Comparison of ENCODE assay signal across 27 cellular contexts in genomic region chr12:49228653-49229052, GRCh38.
"Had no signal": no experiment of that assay in that cellular context is flagged by ENCODE, and none has a peak within 500 bp of the region (broad histone marks: within the 10 kb centered on the region; RNA-seq: fewer than 3 reads in every experiment).

No MANE protein-coding gene starts in this region.

- H3K36me3 Mint-ChIP-seq: activated naive CD4-positive, alpha-beta T cell treated with anti-CD3 and anti-CD28 coated beads, Interleukin-2, amount 50 U/mL, for 24 hours; immature natural killer cell; naive thymus-derived CD8-positive, alpha-beta T cell had no signal

- H3K9me3 Mint-ChIP-seq: activated naive CD4-positive, alpha-beta T cell treated with anti-CD3 and anti-CD28 coated beads, Interleukin-2, amount 50 U/mL, for 24 hours; activated T-helper 1 cell treated with anti-CD3 and anti-CD28 coated beads, Interleukin-12 subunit alpha, Interleukin-12 subunit beta, Interleukin-2, Interleukin-4 antibody, amounts not matched to agents 30 ng/mL and 10 ng/mL and 1 ng/mL, durations not matched to agents 14 hours and 24 hours and 36 hours; immature natural killer cell; naive thymus-derived CD8-positive, alpha-beta T cell had no signal

- H3K27ac Mint-ChIP-seq: activated CD8-positive, alpha-beta T cell treated with anti-CD3 and anti-CD28 coated beads, Interleukin-2, amount 10 ng/mL, durations not matched to agents 7 days and 5 days; activated naive CD4-positive, alpha-beta T cell treated with anti-CD3 and anti-CD28 coated beads, Interleukin-2, amount 50 U/mL, for 24 hours; activated T-helper 1 cell treated with anti-CD3 and anti-CD28 coated beads, Interleukin-12 subunit alpha, Interleukin-12 subunit beta, Interleukin-2, Interleukin-4 antibody, amounts not matched to agents 30 ng/mL and 10 ng/mL and 1 ng/mL, durations not matched to agents 14 hours and 24 hours and 36 hours; immature natural killer cell had no signal

- H3K4me3 Mint-ChIP-seq: activated CD8-positive, alpha-beta T cell treated with anti-CD3 and anti-CD28 coated beads, Interleukin-2, amount 10 ng/mL, durations not matched to agents 7 days and 5 days; activated naive CD4-positive, alpha-beta T cell treated with anti-CD3 and anti-CD28 coated beads, Interleukin-2, amount 50 U/mL, for 24 hours; activated T-helper 1 cell treated with anti-CD3 and anti-CD28 coated beads, Interleukin-12 subunit alpha, Interleukin-12 subunit beta, Interleukin-2, Interleukin-4 antibody, amounts not matched to agents 30 ng/mL and 10 ng/mL and 1 ng/mL, durations not matched to agents 14 hours and 24 hours and 36 hours; immature natural killer cell; naive thymus-derived CD8-positive, alpha-beta T cell had no signal

- H3K4me3 ChIP-seq: body of pancreas, hepatocyte, lower lobe of right lung, ovary, psoas muscle, thyroid gland, upper lobe of right lung had no signal

- H3K4me1 ChIP-seq: psoas muscle had no signal

- H3K27me3 Mint-ChIP-seq: activated naive CD4-positive, alpha-beta T cell treated with anti-CD3 and anti-CD28 coated beads, Interleukin-2, amount 50 U/mL, for 24 hours; naive thymus-derived CD8-positive, alpha-beta T cell had no signal

- H3K36me3 ChIP-seq: lower lobe of right lung, neutrophil, ovary, thyroid gland, upper lobe of right lung, WERI-Rb-1 had no signal

- H3K27me3 ChIP-seq: body of pancreas, hepatocyte, neutrophil, ovary, thyroid gland, upper lobe of right lung had no signal

- DNase-seq: activated CD4-positive, alpha-beta T cell treated with anti-CD3 and anti-CD28 coated beads, Interleukin-2, amount 50 U/mL, for 1 hour; activated CD4-positive, CD25-positive, alpha-beta regulatory T cell treated with anti-CD3 and anti-CD28 coated beads, Interleukin-2, amount 50 U/mL, for 72 hours; activated CD8-positive, alpha-beta T cell treated with anti-CD3 and anti-CD28 coated beads, Interleukin-2, amount 10 ng/mL, durations not matched to agents 7 days and 5 days; activated gamma-delta T cell treated with Interleukin-2 at 50 U/mL for 16 hours; anterior cingulate cortex; body of pancreas; dermis blood vessel endothelial cell; effector memory CD4-positive, alpha-beta T cell; foreskin melanocyte; immature natural killer cell; lower lobe of right lung; naive thymus-derived CD8-positive, alpha-beta T cell; ovary; psoas muscle; right cardiac atrium; stimulated activated CD4-positive, alpha-beta T cell treated with anti-CD3 and anti-CD28 coated beads, Interleukin-12 subunit alpha, Interleukin-12 subunit beta, amount 100 ng/mL, for 4 hours; stimulated activated CD4-positive, alpha-beta T cell treated with anti-CD3 and anti-CD28 coated beads, Interleukin-4, amount 100 ng/mL, for 4 hours; stimulated activated naive CD8-positive, alpha-beta T cell treated with anti-CD3 and anti-CD28 coated beads, Interleukin-15, Interleukin-2, amounts not matched to agents 100 U/mL and 50 U/mL, for 24 hours; thyroid gland; upper lobe of right lung; WERI-Rb-1 had no signal

- ATAC-seq: activated CD8-positive, alpha-beta T cell treated with anti-CD3 and anti-CD28 coated beads, Interleukin-2, amount 10 ng/mL, durations not matched to agents 7 days and 5 days; body of pancreas; esophagus mucosa; left lobe of liver; lower lobe of right lung; naive thymus-derived CD8-positive, alpha-beta T cell; psoas muscle; right cardiac atrium; stimulated activated naive CD8-positive, alpha-beta T cell treated with anti-CD3 and anti-CD28 coated beads, Interleukin-15, Interleukin-2, amounts not matched to agents 100 U/mL and 50 U/mL, for 24 hours; upper lobe of right lung had no signal

- H3K27ac ChIP-seq: body of pancreas, hepatocyte, lower lobe of right lung, ovary, psoas muscle, thyroid gland, upper lobe of right lung, WERI-Rb-1 had no signal

- H3K9me3 ChIP-seq: body of pancreas, lower lobe of right lung, neutrophil, ovary, psoas muscle, thyroid gland, upper lobe of right lung had no signal
